8 cellular contexts compared by ENCODE assay signal in the genomic region with DNA sequence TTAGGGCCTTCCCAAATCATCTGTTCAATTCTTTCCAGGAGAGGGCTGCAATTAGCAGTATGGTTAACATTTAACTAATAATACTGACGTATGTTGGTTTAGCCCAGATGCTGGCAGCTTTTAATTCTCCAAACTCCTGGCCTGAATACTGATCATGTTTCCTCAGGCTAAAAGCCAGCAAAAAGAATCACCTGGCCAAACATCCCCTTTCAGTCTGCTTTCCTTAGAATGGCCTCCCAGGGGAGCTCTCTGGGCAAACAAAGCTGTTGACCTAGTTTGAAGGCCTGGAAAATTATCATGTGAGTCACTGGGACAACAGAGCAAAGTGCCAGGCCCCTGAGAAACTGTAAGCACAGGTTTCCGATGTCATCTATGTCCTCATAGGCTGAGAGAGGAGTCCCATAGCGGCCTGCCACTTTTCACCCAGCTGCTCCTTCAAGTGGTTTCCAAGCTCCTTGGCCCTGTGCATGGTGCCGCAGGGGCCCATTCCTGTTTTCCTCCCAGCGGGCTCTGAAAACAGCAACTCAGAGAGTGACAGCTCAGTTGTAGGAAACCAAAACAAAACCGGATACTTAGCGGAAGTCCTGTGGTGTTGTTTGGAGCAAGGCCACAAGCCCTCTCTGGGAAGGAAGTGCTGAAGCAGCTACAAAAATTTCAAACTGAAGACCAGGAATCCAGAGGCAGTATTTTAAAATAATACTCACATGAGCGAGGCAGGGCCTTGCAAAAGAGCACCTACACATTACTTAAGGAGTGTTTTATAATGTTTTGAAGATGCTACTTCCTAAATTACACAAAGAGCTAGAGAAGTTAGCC. TPM values are rescaled to one million over a fixed set of nuclear protein-coding genes. Genes with fewer than 3 reads are reported as not detected.
DNase-seq lines count a peak whose midpoint lies in the region; ATAC-seq and TF ChIP-seq lines count a peak whose summit lies in the region.

No MANE protein-coding gene starts in this region.

- ATAC-seq in SK-N-SH treated with all-trans-retinoic acid at 6 μM for 48 hours = peak; percentile 85

- H3K9me3 ChIP-seq in adrenal gland (replicated peaks in 1 of 3) (no peaks in the 10 kb centered on the region), thyroid gland (no peaks in the 10 kb centered on the region)

- CTCF ChIA-PET in GM10248 (lab: Yijun Ruan, JAX) = interaction anchor here (0.7 to 6.5 kb wide), 11 partner anchors 9 to 195 kb away, joined by 3 to 45 read pairs (median 7); a partner anchor contains a TSS

- POLR2A ChIA-PET in GM10248 (lab: Yijun Ruan, JAX) = no interaction called here

- TF ChIP-seq CTCF in GM10248 (IDR thresholded peaks at IDR 0.05; ENCODE audit: control extremely low read depth, extremely low read depth, low read depth, missing control alignments) (no peak), adrenal gland (IDR thresholded peaks at IDR 0.05) (peak in 4 of 6 experiments; percentile 21 to 40 (median 28)), thyroid gland (IDR thresholded peaks at IDR 0.05) (peak in 1 of 6 experiments; percentile 6)

- H3K27ac ChIP-seq in adrenal gland = peak overlapping the region; percentile 55 to 94 (median 89)
- peak overlapping the region; percentile 84 to 91 (median 90) for H3K27ac ChIP-seq in thyroid gland

- intact Hi-C loops in adrenal gland (cut with DNase I) = no loop called here
- intact Hi-C loops in head of caudate nucleus (cut with DNase I) = no loop called here
- intact Hi-C loops in thyroid gland (cut with DNase I) = no loop called here

- H3K36me3 ChIP-seq in adrenal gland (replicated peaks in 1 of 2) = no peaks in the 10 kb centered on the region
- no peaks in the 10 kb centered on the region for H3K36me3 ChIP-seq in thyroid gland

- peak overlapping the region in 1 of 4 donors; percentile 24 for H3K4me3 ChIP-seq in adrenal gland
- no peak overlapping the region for H3K4me3 ChIP-seq in thyroid gland (replicated peaks in 1 of 3)

- 3 to 8% (median 5%) methylated on average over 8 of the region's 8 CpGs for WGBS in adrenal gland, 4 donors
- 2 to 4% methylated on average over 6 to 8 of the region's 8 CpGs for WGBS in thyroid gland, 2 donors

- peak in 1 of 2 donors; percentile 63 for TF ChIP-seq POLR2A in adrenal gland (IDR thresholded peaks at IDR 0.05)
- TF ChIP-seq POLR2A in thyroid gland (IDR thresholded peaks at IDR 0.05) = peak in 1 of 2 donors; percentile 38

- H3K4me1 ChIP-seq in adrenal gland (replicated peaks in 1 of 2) = peaks cover 23 to 41% of the 10 kb centered on the region in 2 donors
- H3K4me1 ChIP-seq in thyroid gland = peaks cover 55 to 67% of the 10 kb centered on the region in 2 donors

- H3K27me3 ChIP-seq in adrenal gland (no peaks in the 10 kb centered on the region), thyroid gland (no peaks in the 10 kb centered on the region)

- DNase-seq in GM10248 (ENCODE audit: extremely low spot score) (peak; percentile 32), NCI-H1092 (lab: John Stamatoyannopoulos, UW) (peak; percentile 96), adrenal gland (peak; percentile 81 to 97 (median 90)), head of caudate nucleus (peak in 41 of 42 donors; percentile 16 to 85 (median 55)), occipital lobe (lab: John Stamatoyannopoulos, UW) (peak; percentile 63), thyroid gland (peak; percentile 96 to 97), cortex of kidney (lab: John Stamatoyannopoulos, UW) (no peak)

TF ChIP-seq in SK-N-SH treated with all-trans-retinoic acid at 6 μM for 48 hours, 23 proteins besides CTCF, POLR2A, EP300 and RAD21:
- TF ChIP-seq GLIS3 (CRISPR knock-in tag; IDR thresholded peaks at IDR 0.05) (no peak), ISL1 (CRISPR knock-in tag; IDR thresholded peaks at IDR 0.05) (peak; percentile 23; the same call in 1 of the 2 replicates)

RNA-seq across cellular contexts. Expression of a gene that starts 36.5 kb away (rescaled TPM):
- total RNA-seq in adrenal gland (100 to 1,000 TPM; 219 to 437 (median 356) TPM), occipital lobe (169 TPM), thyroid gland (100 to 1,000 TPM; 201 to 369 (median 280) TPM)
- polyA plus RNA-seq in adrenal gland = 100 to 1,000 TPM in 2 of 3 donors, 10 to 100 TPM in 1; 45.7 to 705 (median 167) TPM

RNA-seq across cellular contexts. Expression of a gene that starts 40.7 kb away (rescaled TPM):
- total RNA-seq in adrenal gland = 10 to 100 TPM; 27.8 to 51.8 (median 44.9) TPM
- polyA plus RNA-seq in adrenal gland = 10 to 100 TPM; 12.9 to 25.9 (median 13.4) TPM
- 76.6 TPM for total RNA-seq in occipital lobe
- 10 to 100 TPM; 37.5 to 79.9 (median 45.7) TPM for total RNA-seq in thyroid gland
